ENCODE assay signal across 8 cellular contexts in genomic region chr18:26621161-26622026, GRCh38.
DNase-seq lines count a peak whose midpoint lies in the region; ATAC-seq and TF ChIP-seq lines count a peak whose summit lies in the region.

No MANE protein-coding gene starts in this region.

- peak overlapping the region; percentile 47; the same call in 1 of the 2 replicates for H3K4me3 ChIP-seq in SK-N-MC
- H3K4me3 ChIP-seq in fibroblast of the aortic adventitia (ENCODE audit: low read depth, low read length): no peak overlapping the region
- H3K4me3 ChIP-seq in parathyroid adenoma (ENCODE audit: low read depth, low read length): no peak overlapping the region

- H3K27ac ChIP-seq in SK-N-MC: no peak overlapping the region
- no peak overlapping the region for H3K27ac ChIP-seq in parathyroid adenoma

- H3K9ac ChIP-seq in SK-N-MC (ENCODE audit: insufficient read length): no peak overlapping the region
- H3K9ac ChIP-seq in parathyroid adenoma: no peak overlapping the region

- peak; percentile 81 for ATAC-seq in HG03095 (IDR thresholded peaks at IDR 0.05; ENCODE audit: unreplicated experiment)

- no peaks in the 10 kb centered on the region for H3K27me3 ChIP-seq in parathyroid adenoma (ENCODE audit: control insufficient read depth, insufficient read depth, low read length)

- no peaks in the 10 kb centered on the region for H3K79me2 ChIP-seq in parathyroid adenoma

- H3K36me3 ChIP-seq in SK-N-MC (ENCODE audit: insufficient read depth, low read length) (no peaks in the 10 kb centered on the region), parathyroid adenoma (ENCODE audit: control insufficient read depth, insufficient read depth, low read length) (no peaks in the 10 kb centered on the region)

- TF ChIP-seq CTCF in GM12874 (IDR thresholded peaks at IDR 0.05; ENCODE audit: insufficient read depth, low read depth, low read length) (peak; percentile 71), fibroblast of the aortic adventitia (IDR thresholded peaks at IDR 0.05; ENCODE audit: insufficient read depth, low read length) (peak; percentile 61), parathyroid adenoma (IDR thresholded peaks at IDR 0.05) (peak; percentile 56)

- DNase-seq in AG08395 (ENCODE audit: low spot score) (peak; percentile 6), SK-N-MC (ENCODE audit: low read depth, low spot score) (no peak), fibroblast of the aortic adventitia (ENCODE audit: low read depth) (peak; percentile 33), SHP77 (lab: John Stamatoyannopoulos, UW) (no peak)
- DNase-seq in activated CD4-positive, CD25-positive, alpha-beta regulatory T cell (lab: John Stamatoyannopoulos, UW): no peak

- no peak overlapping the region for H3K4me2 ChIP-seq in parathyroid adenoma (ENCODE audit: low read length)

- no peaks in the 10 kb centered on the region for H3K4me1 ChIP-seq in parathyroid adenoma

- no peak overlapping the region for H2AFZ ChIP-seq in parathyroid adenoma

- no peaks in the 10 kb centered on the region for H3K9me3 ChIP-seq in SK-N-MC (ENCODE audit: low read depth, low read length)
- H3K9me3 ChIP-seq in parathyroid adenoma (ENCODE audit: control insufficient read depth, low read length): no peaks in the 10 kb centered on the region

Comparison
In these comparisons a context has a peak if more than half of its experiments do, and no peak if none do; other contexts are left out.
1. DNase-seq: peak in AG08395 (single experiment) and fibroblast of the aortic adventitia (single experiment); none in SK-N-MC (single experiment), activated CD4-positive, CD25-positive, alpha-beta regulatory T cell (0 of 4) and SHP77 (0 of 2).
2. Peak in every context shown above with its lines, with median percentiles within 50 percentile points of each other: CTCF ChIP-seq.